In the genomic region with DNA sequence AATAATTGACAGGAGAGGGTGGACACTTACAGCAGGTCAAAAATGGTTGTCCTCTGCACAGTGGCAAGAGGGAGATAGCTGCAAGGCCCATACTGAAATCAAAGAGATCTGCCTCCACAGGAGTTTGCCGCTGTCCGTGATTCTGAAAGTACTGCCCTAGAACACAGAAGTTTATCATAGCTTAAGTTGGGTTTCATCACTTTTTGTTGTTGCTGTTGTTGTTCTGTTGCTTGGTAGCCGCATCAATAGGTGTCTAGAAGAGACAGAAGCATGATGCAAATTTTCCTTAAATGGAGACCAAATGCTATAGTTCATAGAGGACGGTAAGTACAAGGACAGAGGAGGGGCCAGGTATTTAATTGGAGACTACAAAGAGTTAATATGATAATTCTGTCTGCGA, we compare ENCODE assay signal across 3 cellular contexts.
"Had no signal": no experiment of that assay in that cellular context is flagged by ENCODE, and none has a peak within 500 bp of the region (broad histone marks: within the 10 kb centered on the region; RNA-seq: fewer than 3 reads in every experiment).

No MANE protein-coding gene starts in this region.

- DNase-seq: GDM1, GF-D8 had no signal

- ATAC-seq: GM12878 had no signal

- H3K4me3 ChIP-seq: GM12878 had no signal
